ENCODE assay signal across 26 cellular contexts in the genomic region with DNA sequence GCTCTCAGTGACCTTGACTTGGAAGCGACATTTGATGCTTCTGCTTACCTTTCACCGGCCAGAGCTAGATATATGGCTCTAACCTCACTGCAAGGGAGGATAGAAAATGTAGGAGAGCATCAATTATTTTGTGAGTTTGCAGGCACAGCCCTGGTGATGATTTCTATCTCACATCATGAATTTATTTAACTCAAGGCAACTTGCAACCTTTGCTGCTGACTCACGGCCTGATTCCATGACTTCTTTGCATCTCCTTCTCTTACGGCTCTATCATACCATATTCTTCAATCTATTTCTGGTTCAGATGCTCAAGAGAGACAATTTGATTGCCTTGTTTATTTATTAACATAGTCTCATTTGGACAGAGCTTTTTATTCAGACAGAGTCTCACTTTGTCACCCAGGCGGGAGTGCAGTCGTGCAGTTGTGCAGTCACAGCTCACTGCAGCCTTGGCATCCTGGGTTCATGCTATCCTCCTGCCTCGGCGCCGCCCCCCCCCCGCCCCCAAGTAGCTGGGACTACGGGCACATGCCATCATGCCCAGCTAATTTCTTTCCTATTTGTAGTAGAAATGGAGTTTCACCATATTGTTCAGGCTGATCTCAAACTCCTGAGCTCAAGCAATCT.
DNase-seq lines count a peak whose midpoint lies in the region; ATAC-seq, FAIRE-seq and TF ChIP-seq lines count a peak whose summit lies in the region.
"Had no signal": no experiment of that assay in that cellular context is flagged by ENCODE, and none has a peak within 500 bp of the region (broad histone marks: within the 10 kb centered on the region; RNA-seq: fewer than 3 reads in every experiment).

No MANE protein-coding gene starts in this region.

- H3K36me3 ChIP-seq in kidney (ENCODE audit: control insufficient read depth in 1 of 2, insufficient read depth in 2 of 2, low read length in 2 of 2) (no peaks in the 10 kb centered on the region), thyroid gland (no peaks in the 10 kb centered on the region), aorta (ENCODE audit: control insufficient read depth in 1 of 2, insufficient read depth in 2 of 2, low read length in 1 of 2) (no peaks in the 10 kb centered on the region)
- H3K36me3 ChIP-seq: heart right ventricle, lower lobe of right lung, upper lobe of left lung had no signal

- peak overlapping the region in 1 of 2 donors; percentile 27 for H3K9ac ChIP-seq in kidney (ENCODE audit: low read length in 2 of 2)

- 50 to 61% methylated on average over 11 of the region's 11 CpGs for WGBS in thyroid gland, 2 donors
- WGBS in aorta, 2 donors: 77 to 84% methylated on average over 11 of the region's 11 CpGs

- no peak for ATAC-seq in aorta (ENCODE audit: low FRiP score)
- ATAC-seq in GM18870 (IDR thresholded peaks at IDR 0.05; ENCODE audit: unreplicated experiment): no peak
- ATAC-seq: activated CD4-positive, alpha-beta T cell treated with anti-CD3 and anti-CD28 coated beads for 36 hours; activated naive CD4-positive, alpha-beta T cell treated with anti-CD3 and anti-CD28 coated beads, Interleukin-2, amount 50 U/mL, for 72 hours; heart right ventricle; naive thymus-derived CD8-positive, alpha-beta T cell; stimulated activated memory B cell treated with anti-CD40 and anti-IgM and Interleukin-4, amounts not matched to agents 10 μg/mL and 1 μg/mL and 100 μg/mL, for 72 hours had no signal

- DNase-seq in DMS79 treated with DMSO at 0.1 percent for 48 hours (lab: John Stamatoyannopoulos, UW) (peak; percentile 28), DMS79 (lab: John Stamatoyannopoulos, UW) (no peak), kidney (no peak), thyroid gland (peak; percentile 80 to 83), H54 (ENCODE audit: insufficient read length, low spot score) (no peak), aorta (no peak)
- DNase-seq: activated CD4-positive, alpha-beta T cell treated with anti-CD3 and anti-CD28 coated beads for 36 hours; Calu3; DND-41; heart right ventricle; lower lobe of right lung; naive thymus-derived CD8-positive, alpha-beta T cell; NCI-H1105 treated with DMSO at 0.1 percent for 48 hours; NCI-H1930; retina; Right ventricle myocardium superior; substantia nigra; upper lobe of left lung had no signal

- TF ChIP-seq CTCF in VCaP (conservative IDR thresholded peaks at IDR 0.05) (no peak), kidney (IDR thresholded peaks at IDR 0.05; ENCODE audit: borderline replicate concordance, extremely low read depth, insufficient read depth) (no peak), thyroid gland (IDR thresholded peaks at IDR 0.05) (no peak)

- intact Hi-C loops in kidney (cut with DNase I): loop anchor here (10.0 kb wide), 1 partner anchor 82 kb away; no protein-coding TSS in a partner anchor
- intact Hi-C loops in thyroid gland (cut with DNase I): loop anchor here (5.0 kb wide), 1 partner anchor 85 kb away; no protein-coding TSS in a partner anchor
- intact Hi-C loops in aorta (cut with DNase I): no loop called here

- H3K27ac ChIP-seq in VCaP (peak overlapping the region; percentile 1; the same call in 1 of the 2 replicates), kidney (ENCODE audit: low read depth in 2 of 2, low read length in 2 of 2) (peak overlapping the region; percentile 5 to 69), thyroid gland (peak overlapping the region; percentile 72 to 79 (median 73)), aorta (ENCODE audit: low read depth in 1 of 2, low read length in 2 of 2) (no peak overlapping the region)
- H3K27ac ChIP-seq: 22Rv1, epithelial cell of prostate, heart right ventricle, lower lobe of right lung, upper lobe of left lung had no signal

- FAIRE-seq in kidney (lab: Jason Lieb, UNC) (no peak), H54 (lab: Jason Lieb, UNC) (no peak)
- FAIRE-seq: bronchial epithelial cell had no signal

- H3K4me3 ChIP-seq in kidney (ENCODE audit: low read length in 2 of 2): no peak overlapping the region
- no peak overlapping the region for H3K4me3 ChIP-seq in thyroid gland (replicated peaks in 1 of 3)
- no peak overlapping the region for H3K4me3 ChIP-seq in aorta (ENCODE audit: low read length in 2 of 2)
- H3K4me3 ChIP-seq: heart right ventricle, lower lobe of right lung, skin epidermis, upper lobe of left lung had no signal

- H3K9me3 ChIP-seq in kidney (ENCODE audit: control insufficient read depth in 1 of 2, low read length in 2 of 2): no peaks in the 10 kb centered on the region
- H3K9me3 ChIP-seq in thyroid gland: no peaks in the 10 kb centered on the region
- H3K9me3 ChIP-seq in aorta (ENCODE audit: control insufficient read depth, low read length): no peaks in the 10 kb centered on the region
- H3K9me3 ChIP-seq: heart right ventricle, lower lobe of right lung, upper lobe of left lung had no signal

- no peaks in the 10 kb centered on the region for H3K27me3 ChIP-seq in thyroid gland
- H3K27me3 ChIP-seq in aorta (ENCODE audit: control insufficient read depth in 1 of 2, insufficient read depth in 2 of 2, low read length in 1 of 2): no peaks in the 10 kb centered on the region
- H3K27me3 ChIP-seq: heart right ventricle, upper lobe of left lung had no signal

- TF ChIP-seq POLR2A in thyroid gland (IDR thresholded peaks at IDR 0.05): peak in 1 of 2 donors; percentile 15
- no peak for TF ChIP-seq POLR2A in H54 (IDR thresholded peaks at IDR 0.05; ENCODE audit: low read depth, low read length)

- peaks cover 26 to 51% of the 10 kb centered on the region in 2 donors for H3K4me1 ChIP-seq in kidney (ENCODE audit: control insufficient read depth in 1 of 2, insufficient read depth in 1 of 2, low read depth in 1 of 2, low read length in 2 of 2)
- peaks cover 30 to 39% of the 10 kb centered on the region in 2 donors for H3K4me1 ChIP-seq in thyroid gland
- peaks cover 2 to 5% of the 10 kb centered on the region in 2 donors for H3K4me1 ChIP-seq in aorta (ENCODE audit: control insufficient read depth in 1 of 2, insufficient read depth in 2 of 2, low read length in 2 of 2)

Comparison
In these comparisons a context has a peak if more than half of its experiments do, and no peak if none do; other contexts are left out.
1. DNase-seq: peak in DMS79 treated with DMSO at 0.1 percent for 48 hours (single experiment) and thyroid gland (2 of 2); none in DMS79 (single experiment), kidney (single experiment), H54 (single experiment) and aorta (0 of 2).
2. H3K27ac ChIP-seq: peak in VCaP (single experiment), kidney (2 of 2) and thyroid gland (3 of 3); none in aorta (0 of 2).
3. intact Hi-C loops: an anchor here in kidney (10.0 kb wide) and thyroid gland (5.0 kb wide); none called in aorta.